In genomic region chr1:26900001-26900814, GRCh38 we compare ENCODE assay signal across 8 cellular contexts. TPM values are rescaled to one million over a fixed set of nuclear protein-coding genes. Genes with fewer than 3 reads are reported as not detected.
A peak's percentile ranks its signal among the peaks of the same experiment; 100 is the strongest.
DNase-seq lines count a peak whose midpoint lies in the region; FAIRE-seq and TF ChIP-seq lines count a peak whose summit lies in the region.

Gene GPATCH3, minus strand, starts transcription at chr1:26900467. Its CDS starts 25 bp downstream, at chr1:26900442.

- TF ChIP-seq EP300 in stomach (IDR thresholded peaks at IDR 0.05) = no peak

- intact Hi-C loops in stomach (cut with DNase I; ENCODE audit: low total_unique reads) = no loop called here

- H3K4me1 Mint-ChIP-seq in activated naive CD4-positive, alpha-beta T cell treated with anti-CD3 and anti-CD28 coated beads, Interleukin-2, amount 10 ng/mL, durations not matched to agents 7 days and 5 days = peaks cover 43% of the 10 kb centered on the region
- H3K4me1 Mint-ChIP-seq in neural progenitor cell = peaks cover 15% of the 10 kb centered on the region

- H3K27ac ChIP-seq in SK-N-MC (peak within 1 kb of the TSS; percentile 79), neural progenitor cell (peak within 1 kb of the TSS; percentile 84), stomach (peak within 1 kb of the TSS; percentile 63 to 90 (median 89))

- peak within 1 kb of the TSS; percentile 97 for H3K27ac Mint-ChIP-seq in activated naive CD4-positive, alpha-beta T cell treated with anti-CD3 and anti-CD28 coated beads, Interleukin-2, amount 10 ng/mL, durations not matched to agents 7 days and 5 days
- peak within 1 kb of the TSS; percentile 85 for H3K27ac Mint-ChIP-seq in neural progenitor cell

- H3K4me1 ChIP-seq in neural progenitor cell (peaks cover 9% of the 10 kb centered on the region), stomach (peaks cover 12 to 44% (median 32%) of the 10 kb centered on the region in 4 donors)

- H3K36me3 Mint-ChIP-seq in activated naive CD4-positive, alpha-beta T cell treated with anti-CD3 and anti-CD28 coated beads, Interleukin-2, amount 10 ng/mL, durations not matched to agents 7 days and 5 days = peaks cover 17% of the 10 kb centered on the region
- H3K36me3 Mint-ChIP-seq in neural progenitor cell = peaks cover 4% of the 10 kb centered on the region

- 0 to 1% (median 1%) methylated on average over 48 to 50 of the region's 50 CpGs for WGBS in stomach, 5 donors

- H3K4me2 ChIP-seq in neural progenitor cell = peak within 1 kb of the TSS; percentile 82

- peak within 1 kb of the TSS; percentile 95 for H2AFZ ChIP-seq in neural progenitor cell (replicated peaks)

- no peaks in the 10 kb centered on the region for H3K9me3 ChIP-seq in SK-N-MC (ENCODE audit: low read depth, low read length)
- no peaks in the 10 kb centered on the region for H3K9me3 ChIP-seq in neural progenitor cell (ENCODE audit: low read depth)
- no peaks in the 10 kb centered on the region for H3K9me3 ChIP-seq in stomach

- DNase-seq in DMS 273 treated with DMSO at 0.1 percent for 48 hours (lab: John Stamatoyannopoulos, UW) = peak; percentile 69
- DNase-seq in GOT3 (lab: John Stamatoyannopoulos, UW) = peak; percentile 72
- peak; percentile 78 for DNase-seq in MV-4-11 (lab: John Stamatoyannopoulos, UW)
- DNase-seq in SK-N-MC (ENCODE audit: low read depth, low spot score) = peak; percentile 92
- peak; percentile 94 for DNase-seq in activated naive CD4-positive, alpha-beta T cell treated with anti-CD3 and anti-CD28 coated beads, Interleukin-2, amount 10 ng/mL, durations not matched to agents 7 days and 5 days
- DNase-seq in frontal cortex (ENCODE audit: low spot score in 2 of 2) = peak; percentile 78 to 89
- DNase-seq in neural progenitor cell (ENCODE audit: low spot score) = peak; percentile 97
- peak; percentile 95 for DNase-seq in stomach

- H3K4me3 Mint-ChIP-seq in activated naive CD4-positive, alpha-beta T cell treated with anti-CD3 and anti-CD28 coated beads, Interleukin-2, amount 10 ng/mL, durations not matched to agents 7 days and 5 days = peak within 1 kb of the TSS; percentile 93
- peak within 1 kb of the TSS; percentile 90 for H3K4me3 Mint-ChIP-seq in neural progenitor cell

- no peaks in the 10 kb centered on the region for H4K20me1 ChIP-seq in neural progenitor cell (ENCODE audit: low read depth)

- H3K9ac ChIP-seq in SK-N-MC (ENCODE audit: insufficient read length) = peak within 1 kb of the TSS; percentile 97
- peak within 1 kb of the TSS; percentile 98 for H3K9ac ChIP-seq in neural progenitor cell

- peak within 1 kb of the TSS; percentile 83 for H3K4me3 ChIP-seq in SK-N-MC
- H3K4me3 ChIP-seq in neural progenitor cell = peak within 1 kb of the TSS; percentile 90
- H3K4me3 ChIP-seq in stomach = peak within 1 kb of the TSS; percentile 86 to 100 (median 96)

- no peak for TF ChIP-seq CTCF in neural progenitor cell (IDR thresholded peaks at IDR 0.05)
- no peak for TF ChIP-seq CTCF in stomach (IDR thresholded peaks at IDR 0.05)

- FAIRE-seq in frontal cortex (lab: Jason Lieb, UNC) = no peak

- H3K36me3 ChIP-seq in SK-N-MC (ENCODE audit: insufficient read depth, low read length) = peaks cover 11% of the 10 kb centered on the region; the same call in 1 of the 2 replicates
- no peaks in the 10 kb centered on the region for H3K36me3 ChIP-seq in neural progenitor cell
- H3K36me3 ChIP-seq in stomach = peaks cover 23 to 32% (median 32%) of the 10 kb centered on the region in 4 donors

- peaks cover 28% of the 10 kb centered on the region for H3K79me2 ChIP-seq in neural progenitor cell (ENCODE audit: low read depth)

- no peaks in the 10 kb centered on the region for H3K27me3 Mint-ChIP-seq in activated naive CD4-positive, alpha-beta T cell treated with anti-CD3 and anti-CD28 coated beads, Interleukin-2, amount 10 ng/mL, durations not matched to agents 7 days and 5 days
- H3K27me3 Mint-ChIP-seq in neural progenitor cell (ENCODE audit: insufficient read depth, low read depth) = peaks cover 3% of the 10 kb centered on the region

- CTCF ChIA-PET in activated naive CD4-positive, alpha-beta T cell treated with anti-CD3 and anti-CD28 coated beads, Interleukin-2, amount 10 ng/mL, durations not matched to agents 7 days and 5 days (lab: Charles Lee) = interaction anchor here (1.0 to 2.0 kb wide), 3 partner anchors 11 to 400 kb away, joined by 3 to 6 read pairs (median 3); no protein-coding TSS in a partner anchor

- no peaks in the 10 kb centered on the region for H3K9me3 Mint-ChIP-seq in activated naive CD4-positive, alpha-beta T cell treated with anti-CD3 and anti-CD28 coated beads, Interleukin-2, amount 10 ng/mL, durations not matched to agents 7 days and 5 days
- H3K9me3 Mint-ChIP-seq in neural progenitor cell = no peaks in the 10 kb centered on the region

- no peak for TF ChIP-seq POLR2A in stomach (IDR thresholded peaks at IDR 0.05)

- H3K27me3 ChIP-seq in neural progenitor cell = no peaks in the 10 kb centered on the region
- H3K27me3 ChIP-seq in stomach = no peaks in the 10 kb centered on the region

- H3F3A ChIP-seq in neural progenitor cell (ENCODE audit: low read depth) = peaks cover 12% of the 10 kb centered on the region

RNA-seq across cellular contexts. Expression of gene GPATCH3, which starts in this region (rescaled TPM):
- total RNA-seq in frontal cortex = 9.8 TPM
- 6.1 and 9.6 TPM in 2 replicates for total RNA-seq in neural progenitor cell (ENCODE audit: low replicate concordance)
- 10 to 100 TPM in 3 of 5 donors, 1 to 10 TPM in 2; 3.1 to 42.0 (median 10.3) TPM for total RNA-seq in stomach
- 10 to 100 TPM; 13.5 to 21.8 (median 18.3) TPM for polyA plus RNA-seq in stomach

Comparison
In these comparisons a context has a peak if more than half of its experiments do, and no peak if none do; other contexts are left out.
1. Peak in every context shown above with its lines: DNase-seq, H3K4me3 ChIP-seq and H3K27ac ChIP-seq.